ENCODE assay signal across 1 cellular context in genomic region chr11:67507242-67507890, GRCh38.
TF ChIP-seq lines count a peak whose summit lies in the region.

No MANE protein-coding gene starts in this region.

TF ChIP-seq in GM12878, 131 proteins besides CTCF, POLR2A, EP300 and RAD21:
- TF ChIP-seq YY1 (IDR thresholded peaks at IDR 0.05; ENCODE audit: low read depth, low read length) (no peak), PRDM15 (CRISPR knock-in tag; IDR thresholded peaks at IDR 0.05) (no peak), RCOR1 (conservative IDR thresholded peaks at IDR 0.05; ENCODE audit: low read depth, low read length) (no peak), SP1 (IDR thresholded peaks at IDR 0.05; ENCODE audit: low read depth, low read length) (no peak), FOXK2 (IDR thresholded peaks at IDR 0.05) (no peak), NR2F1 (conservative IDR thresholded peaks at IDR 0.05) (0 out of 2 replicates have a peak, but pooled peaks have one; percentile 4), ETV6 (conservative IDR thresholded peaks at IDR 0.05 in 1 of 2, IDR thresholded peaks at IDR 0.05 in 1 of 2; ENCODE audit: borderline replicate concordance in 1 of 2, low read depth in 1 of 2) (no peak), PML (IDR thresholded peaks at IDR 0.05; ENCODE audit: low read length) (no peak), SMARCA5 (IDR thresholded peaks at IDR 0.05) (0 out of 2 replicates have a peak, but pooled peaks have one; percentile 78), SMAD5 (IDR thresholded peaks at IDR 0.05; ENCODE audit: low read depth) (no peak), MEF2A (IDR thresholded peaks at IDR 0.05; ENCODE audit: insufficient read depth, low read depth, low read length) (no peak), TCF3 (IDR thresholded peaks at IDR 0.05; ENCODE audit: borderline replicate concordance, insufficient read depth, low read depth, low read length) (no peak), GATAD2B (conservative IDR thresholded peaks at IDR 0.05; ENCODE audit: low read depth) (no peak), TBL1XR1 (IDR thresholded peaks at IDR 0.05; ENCODE audit: low read depth, low read length) (no peak), USF1 (IDR thresholded peaks at IDR 0.05; ENCODE audit: borderline replicate concordance, extremely low read length, insufficient read depth, low read depth, low read length) (no peak), NR2C1 (IDR thresholded peaks at IDR 0.05) (no peak), WRNIP1 (IDR thresholded peaks at IDR 0.05; ENCODE audit: borderline replicate concordance, low read depth, low read length) (no peak), ZBTB4 (CRISPR knock-in tag; IDR thresholded peaks at IDR 0.05) (peak; percentile 25; the same call in 1 of the 2 replicates), E4F1 (IDR thresholded peaks at IDR 0.05; ENCODE audit: borderline replicate concordance, partially characterized antibody) (no peak), MYC (IDR thresholded peaks at IDR 0.05; ENCODE audit: insufficient read depth, insufficient read length, insufficient replicate concordance, low read length, severe bottlenecking) (no peak), MYB (IDR thresholded peaks at IDR 0.05; ENCODE audit: borderline replicate concordance, low read depth, low read length) (no peak)
